In genomic region chr2:215794829-215795546, GRCh38 we compare ENCODE assay signal across 15 cellular contexts.
A peak's percentile ranks its signal among the peaks of the same experiment; 100 is the strongest.
DNase-seq lines count a peak whose midpoint lies in the region; ATAC-seq and TF ChIP-seq lines count a peak whose summit lies in the region.
"Had no signal": no experiment of that assay in that cellular context is flagged by ENCODE, and none has a peak within 500 bp of the region (broad histone marks: within the 10 kb centered on the region; RNA-seq: fewer than 3 reads in every experiment).

No MANE protein-coding gene starts in this region.

- WGBS in neuronal stem cell (ENCODE audit: extremely low coverage in 2 of 2, insufficient read length in 2 of 2, insufficient replicate concordance in 1 of 2), 2 donors, result no CpG with 5 or more reads among the region's 5 CpGs

- no peak overlapping the region for H3K18ac ChIP-seq in neuronal stem cell (ENCODE audit: low read length)

- H3K4me2 ChIP-seq in PC-9 (peak overlapping the region; percentile 16; the same call in 1 of the 2 replicates), neuronal stem cell (ENCODE audit: insufficient read depth, low read length, poor library complexity, severe bottlenecking) (no peak overlapping the region)
- H3K4me2 ChIP-seq: BLaER1 had no signal

- no peak overlapping the region for H3K4ac ChIP-seq in neuronal stem cell (ENCODE audit: low read length)

- no TSS peak for BruUV-seq in PC-9 (replicated peaks; lab: Mats Ljungman, UMichigan)

- no peak overlapping the region for H4K91ac ChIP-seq in neuronal stem cell (ENCODE audit: low read depth, low read length, poor library complexity)

- H3K36me3 Mint-ChIP-seq in osteocyte (ENCODE audit: unreplicated experiment), result no peaks in the 10 kb centered on the region

- H3K9me2 ChIP-seq in PC-9 (ENCODE audit: insufficient read depth), result no peaks in the 10 kb centered on the region

- TF ChIP-seq CTCF in GM12873 (IDR thresholded peaks at IDR 0.05; ENCODE audit: insufficient read depth, low read depth, low read length, missing control alignments) (peak; percentile 4), PC-9 (conservative IDR thresholded peaks at IDR 0.05) (no peak), epithelial cell of proximal tubule (conservative IDR thresholded peaks at IDR 0.05; ENCODE audit: low read depth, low read length) (peak; percentile 54), osteocyte (IDR thresholded peaks at IDR 0.05) (peak; percentile 37)

- peak overlapping the region; percentile 83 for H3K27ac Mint-ChIP-seq in osteocyte (ENCODE audit: unreplicated experiment)

- no peak overlapping the region for H2AFZ ChIP-seq in PC-9
- H2AFZ ChIP-seq in neuronal stem cell (ENCODE audit: low read length), result no peak overlapping the region

- ATAC-seq in GM18520 (IDR thresholded peaks at IDR 0.05; ENCODE audit: unreplicated experiment) (no peak), esophagus mucosa (no peak)

- H3K36me3 ChIP-seq in PC-9 (ENCODE audit: low read depth) (no peaks in the 10 kb centered on the region), neuronal stem cell (replicated peaks in 1 of 2; ENCODE audit: control insufficient read depth in 2 of 2, insufficient read depth in 2 of 2, low read length in 2 of 2) (no peaks in the 10 kb centered on the region)
- H3K36me3 ChIP-seq: BLaER1 had no signal

- no peak overlapping the region for H3K4me3 ChIP-seq in PC-9
- H3K4me3 ChIP-seq in epithelial cell of proximal tubule (ENCODE audit: low read depth, low read length), result no peak overlapping the region
- no peak overlapping the region for H3K4me3 ChIP-seq in neuronal stem cell (ENCODE audit: low read length in 2 of 2)
- H3K4me3 ChIP-seq: BLaER1 had no signal

- no peak overlapping the region for H2BK15ac ChIP-seq in neuronal stem cell (ENCODE audit: low read length)

- no peaks in the 10 kb centered on the region for H3K79me2 ChIP-seq in PC-9 (ENCODE audit: low read depth)

- H2BK120ac ChIP-seq in neuronal stem cell (ENCODE audit: low read depth, low read length), result no peak overlapping the region

- no peak overlapping the region for H3K9ac ChIP-seq in neuronal stem cell (ENCODE audit: low read depth, low read length, poor library complexity)
- H3K9ac ChIP-seq: BLaER1 had no signal

- intact Hi-C loops in PC-9 (cut with micrococcal nuclease; ENCODE audit: unreplicated experiment), result no loop called here

- H2BK12ac ChIP-seq in neuronal stem cell (ENCODE audit: low read length), result no peak overlapping the region

- H3K79me1 ChIP-seq in neuronal stem cell (ENCODE audit: low read depth, low read length), result no peaks in the 10 kb centered on the region

- H3K9me3 ChIP-seq in PC-9 (ENCODE audit: insufficient read depth, low read depth), result 0 out of 2 replicates have a peak, but pooled peaks cover 3% of the 10 kb centered on the region
- no peaks in the 10 kb centered on the region for H3K9me3 ChIP-seq in neuronal stem cell (replicated peaks in 1 of 2; ENCODE audit: control insufficient read depth in 2 of 2, insufficient read depth in 1 of 2, low read depth in 1 of 2, low read length in 2 of 2)
- H3K9me3 ChIP-seq: BLaER1 had no signal

- CTCF ChIA-PET in PC-9 (lab: Charles Lee), result interaction anchor here (0.5 to 0.6 kb wide), 2 partner anchors 19 to 77 kb away, joined by 3 to 8 read pairs; no protein-coding TSS in a partner anchor

- no peaks in the 10 kb centered on the region for H4K20me1 ChIP-seq in PC-9 (ENCODE audit: insufficient read depth)
- H4K20me1 ChIP-seq: BLaER1 had no signal

- no peaks in the 10 kb centered on the region for H3K27me3 Mint-ChIP-seq in osteocyte (ENCODE audit: unreplicated experiment)

- no peak overlapping the region for H4K8ac ChIP-seq in neuronal stem cell (ENCODE audit: low read depth, low read length)

- H2AK5ac ChIP-seq in neuronal stem cell (ENCODE audit: low read depth, low read length), result no peak overlapping the region

- H3K4me3 Mint-ChIP-seq in osteocyte (ENCODE audit: unreplicated experiment), result no peak overlapping the region

- H3K4me1 ChIP-seq in PC-9 (replicated peaks; ENCODE audit: insufficient read depth) (peaks cover 21% of the 10 kb centered on the region), neuronal stem cell (ENCODE audit: control insufficient read depth in 2 of 2, insufficient read depth in 1 of 2, low read depth in 1 of 2, low read length in 2 of 2) (peaks cover 0 to 3% of the 10 kb centered on the region in 2 donors)

- no peaks in the 10 kb centered on the region for H3K27me3 ChIP-seq in PC-9 (ENCODE audit: insufficient read depth, low read depth)
- H3K27me3 ChIP-seq in neuronal stem cell (ENCODE audit: control insufficient read depth in 3 of 3, insufficient read depth in 3 of 3, low read depth in 1 of 3, low read length in 3 of 3), result no peaks in the 10 kb centered on the region
- H3K27me3 ChIP-seq: BLaER1 had no signal

- H3K4me1 Mint-ChIP-seq in osteocyte (ENCODE audit: unreplicated experiment), result peaks cover 83% of the 10 kb centered on the region

- H3F3A ChIP-seq in PC-9 (ENCODE audit: insufficient read depth, low read depth), result peaks cover 17% of the 10 kb centered on the region

- POLR2A ChIA-PET in PC-9 (lab: Charles Lee; ENCODE audit: unreplicated experiment), result no interaction called here

- H3K9me3 Mint-ChIP-seq in osteocyte (ENCODE audit: unreplicated experiment), result peaks cover 3% of the 10 kb centered on the region

- no peak overlapping the region for H2BK5ac ChIP-seq in neuronal stem cell (ENCODE audit: low read length)

- H3K27ac ChIP-seq in PC-9 (peak overlapping the region; percentile 70), neuronal stem cell (replicated peaks; ENCODE audit: low read length) (no peak overlapping the region)
- H3K27ac ChIP-seq: BLaER1 had no signal

- no peak overlapping the region for H3K14ac ChIP-seq in neuronal stem cell (ENCODE audit: low read length)

- DNase-seq in PC-9 (peak in 1 of 2 experiments; percentile 21), epithelial cell of proximal tubule (ENCODE audit: low read depth) (no peak), osteocyte (ENCODE audit: extremely low spot score, unreplicated experiment) (no peak), SKM-1 (lab: John Stamatoyannopoulos, UW; ENCODE audit: unreplicated experiment) (no peak), neuronal stem cell (ENCODE audit: low spot score) (no peak)
- DNase-seq: activated CD4-positive, CD25-positive, alpha-beta regulatory T cell; activated T-cell treated with anti-CD3 and anti-CD28 coated beads for 4 hours; MM.1S; NCI-H2171; NK-92 treated with Interleukin-12 subunit alpha and Interleukin-12 subunit beta, amount 100 ng/mL, for 24 hours; stimulated activated CD4-positive, alpha-beta T cell treated with anti-CD3 and anti-CD28 coated beads, Interleukin-2, amount 100 ng/mL, for 48 hours had no signal

- H3K23ac ChIP-seq in neuronal stem cell (ENCODE audit: low read depth, low read length, poor library complexity), result no peak overlapping the region
